1 cellular context compared by ENCODE assay signal in genomic region chr19:49889687-49890348, GRCh38.
TF ChIP-seq lines count a peak whose summit lies in the region.

No MANE protein-coding gene starts in this region.

TF ChIP-seq in SK-N-SH, 30 proteins besides CTCF, POLR2A, EP300 and RAD21 (continued from another document):
- TF ChIP-seq REST (IDR thresholded peaks at IDR 0.05; ENCODE audit: low read depth, low read length): no peak
TF ChIP-seq in SK-N-SH: peak in this region for 4.
